8 cellular contexts compared by ENCODE assay signal in the genomic region with DNA sequence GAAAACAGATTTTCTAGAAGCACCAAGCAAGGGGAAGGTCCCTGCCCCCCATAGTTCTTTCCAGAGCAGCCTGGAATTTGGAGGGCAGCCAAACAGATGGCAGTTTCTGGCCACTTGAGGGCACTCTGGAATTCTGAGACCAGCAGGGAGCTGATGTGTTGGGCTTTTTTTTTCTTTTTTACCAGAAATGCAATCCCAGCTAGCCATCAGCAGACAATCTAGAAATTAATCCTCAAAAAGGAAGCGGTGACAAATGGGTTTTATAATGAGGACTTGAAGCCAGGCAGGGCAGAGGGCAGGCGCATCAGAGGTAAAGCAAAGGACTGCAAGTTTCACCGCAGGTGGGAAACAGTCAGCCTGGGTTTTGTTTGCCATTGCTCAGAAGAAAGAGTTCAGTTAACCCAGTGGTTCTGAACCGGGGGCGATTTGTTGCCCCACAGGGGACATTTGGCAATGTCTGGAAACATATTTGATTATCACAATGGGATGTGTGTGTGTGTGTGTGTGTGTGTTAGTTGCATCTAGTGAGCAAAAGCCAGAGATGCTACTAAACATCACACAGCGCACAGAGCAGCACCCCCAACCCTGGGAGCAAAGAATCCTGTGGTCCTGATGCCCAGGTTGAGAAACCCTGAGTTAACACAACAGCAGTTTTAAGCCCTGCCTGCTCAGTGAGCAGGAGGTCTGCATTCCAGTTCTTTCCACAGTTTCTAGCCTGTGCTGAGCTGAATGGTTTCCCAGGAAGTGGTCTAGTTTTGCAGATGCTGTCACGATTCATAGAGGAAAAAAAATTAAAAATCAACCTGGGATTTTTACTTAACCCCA.
DNase-seq lines count a peak whose midpoint lies in the region; ATAC-seq and TF ChIP-seq lines count a peak whose summit lies in the region.

No MANE protein-coding gene starts in this region.

- no peaks in the 10 kb centered on the region for H3K36me3 Mint-ChIP-seq in activated T-cell treated with anti-CD3 and anti-CD28 coated beads, Interleukin-2, amount 50 U/mL, for 4 hours (ENCODE audit: insufficient read depth)
- no peaks in the 10 kb centered on the region for H3K36me3 Mint-ChIP-seq in effector memory CD8-positive, alpha-beta T cell (ENCODE audit: insufficient read depth)

- H3K36me3 ChIP-seq in ovary: no peaks in the 10 kb centered on the region

- intact Hi-C loops in ovary (cut with DNase I): loop anchor here in 3 of 4 donors (5.0 to 10.0 kb wide), 3 partner anchors 862 to 1129 kb away; no protein-coding TSS in a partner anchor

- no peaks in the 10 kb centered on the region for H3K9me3 ChIP-seq in ovary

- H3K27ac Mint-ChIP-seq in effector memory CD8-positive, alpha-beta T cell: no peak overlapping the region

- no peak for TF ChIP-seq EP300 in ovary (IDR thresholded peaks at IDR 0.05)

- H3K4me1 ChIP-seq in ovary (ENCODE audit: insufficient read depth): no peaks in the 10 kb centered on the region

- peak; percentile 47 to 56 for ATAC-seq in activated T-cell treated with anti-CD3 and anti-CD28 coated beads, Interleukin-2, amount 50 U/mL, for 4 hours
- no peak for ATAC-seq in effector memory CD8-positive, alpha-beta T cell (replicated peaks)
- ATAC-seq in GM18873 (IDR thresholded peaks at IDR 0.05; ENCODE audit: low FRiP score, unreplicated experiment): no peak

- 31 to 40% (median 39%) methylated on average over 7 of the region's 7 CpGs for WGBS in ovary, 3 donors

- H3K9me3 Mint-ChIP-seq in activated T-cell treated with anti-CD3 and anti-CD28 coated beads, Interleukin-2, amount 50 U/mL, for 4 hours: no peaks in the 10 kb centered on the region
- H3K9me3 Mint-ChIP-seq in effector memory CD8-positive, alpha-beta T cell: no peaks in the 10 kb centered on the region

- DNase-seq in COR-L47 (lab: John Stamatoyannopoulos, UW): peak; percentile 73
- peak; percentile 50 for DNase-seq in GOT3 (lab: John Stamatoyannopoulos, UW)
- DNase-seq in NCI-H226: peak; percentile 48
- DNase-seq in activated T-cell treated with anti-CD3 and anti-CD28 coated beads, Interleukin-2, amount 50 U/mL, for 4 hours: no peak
- peak; percentile 29 for DNase-seq in glomerular endothelial cell (ENCODE audit: extremely low read depth, low read depth, low spot score)
- peak; percentile 78 to 85 (median 85) for DNase-seq in ovary
- DNase-seq in effector memory CD8-positive, alpha-beta T cell: no peak

- H3K27me3 ChIP-seq in ovary: no peaks in the 10 kb centered on the region

- no peak overlapping the region for H3K27ac ChIP-seq in ovary

- H3K4me3 ChIP-seq in ovary: no peak overlapping the region

- no peaks in the 10 kb centered on the region for H3K27me3 Mint-ChIP-seq in activated T-cell treated with anti-CD3 and anti-CD28 coated beads, Interleukin-2, amount 50 U/mL, for 4 hours (ENCODE audit: low read depth)
- H3K27me3 Mint-ChIP-seq in effector memory CD8-positive, alpha-beta T cell: peaks cover 2 to 12% of the 10 kb centered on the region in 2 donors

- TF ChIP-seq POLR2A in ovary (IDR thresholded peaks at IDR 0.05): no peak

- H3K4me3 Mint-ChIP-seq in activated T-cell treated with anti-CD3 and anti-CD28 coated beads, Interleukin-2, amount 50 U/mL, for 4 hours: no peak overlapping the region
- no peak overlapping the region for H3K4me3 Mint-ChIP-seq in effector memory CD8-positive, alpha-beta T cell

- peaks cover 6% of the 10 kb centered on the region for H3K4me1 Mint-ChIP-seq in activated T-cell treated with anti-CD3 and anti-CD28 coated beads, Interleukin-2, amount 50 U/mL, for 4 hours (ENCODE audit: low read depth)
- H3K4me1 Mint-ChIP-seq in effector memory CD8-positive, alpha-beta T cell (ENCODE audit: low read depth in 2 of 2): no peaks in the 10 kb centered on the region

- peak; percentile 47 to 56 (median 48) for TF ChIP-seq CTCF in ovary (IDR thresholded peaks at IDR 0.05)

Comparison
In these comparisons a context has a peak if more than half of its experiments do, and no peak if none do; other contexts are left out.
1. DNase-seq: peak in COR-L47 (single experiment), GOT3 (single experiment), NCI-H226 (single experiment), glomerular endothelial cell (single experiment) and ovary (5 of 5); none in activated T-cell treated with anti-CD3 and anti-CD28 coated beads, Interleukin-2, amount 50 U/mL, for 4 hours (single experiment) and effector memory CD8-positive, alpha-beta T cell (0 of 3).
2. ATAC-seq: peak in activated T-cell treated with anti-CD3 and anti-CD28 coated beads, Interleukin-2, amount 50 U/mL, for 4 hours (2 of 2); none in effector memory CD8-positive, alpha-beta T cell (single experiment) and GM18873 (single experiment).